20 cellular contexts compared by ENCODE assay signal in the genomic region with DNA sequence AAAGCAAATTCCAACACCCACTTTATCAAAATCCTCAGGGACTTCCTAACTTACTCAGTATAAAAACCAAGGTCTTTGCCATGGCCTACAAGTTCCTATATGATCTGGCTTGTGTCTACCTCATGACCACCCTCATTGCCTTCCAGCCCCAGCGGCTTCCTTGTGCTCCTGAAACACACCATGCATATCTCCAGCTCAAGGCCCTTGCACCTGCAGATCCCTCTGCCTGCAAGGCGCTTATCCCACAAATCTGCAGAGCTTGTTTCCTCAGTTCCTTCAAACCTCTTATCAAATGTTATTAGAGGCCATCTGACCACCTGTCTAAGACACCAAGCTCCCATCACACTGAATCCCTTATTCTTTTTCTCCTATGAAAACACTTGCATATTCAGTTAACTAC. TPM values are rescaled to one million over a fixed set of nuclear protein-coding genes. Genes with fewer than 3 reads are reported as not detected.
"Had no signal": no experiment of that assay in that cellular context is flagged by ENCODE, and none has a peak within 500 bp of the region (broad histone marks: within the 10 kb centered on the region; RNA-seq: fewer than 3 reads in every experiment).

No MANE protein-coding gene starts in this region.

- ATAC-seq: activated CD8-positive, alpha-beta T cell treated with anti-CD3 and anti-CD28 coated beads, Interleukin-2, amount 10 ng/mL, durations not matched to agents 7 days and 5 days; body of pancreas; esophagus mucosa; left cardiac atrium; lower lobe of right lung; WTC11 had no signal

- H3K36me3 ChIP-seq: ovary, thyroid gland had no signal

- DNase-seq: activated CD4-positive, alpha-beta T cell treated with anti-CD3 and anti-CD28 coated beads for 48 hours; activated CD8-positive, alpha-beta memory T cell treated with anti-CD3 and anti-CD28 coated beads, Interleukin-2, amount 50 U/mL, for 48 hours; activated CD8-positive, alpha-beta T cell treated with anti-CD3 and anti-CD28 coated beads, Interleukin-2, amount 10 ng/mL, durations not matched to agents 7 days and 5 days; activated naive CD4-positive, alpha-beta T cell treated with anti-CD3 and anti-CD28 coated beads, Interleukin-2, amount 10 ng/mL, durations not matched to agents 7 days and 5 days; body of pancreas; left cardiac atrium; lower lobe of right lung; ovary; stimulated activated CD4-positive, alpha-beta T cell treated with anti-CD3 and anti-CD28 coated beads, Interleukin-4, amount 100 ng/mL, for 1 hour; stimulated activated CD8-positive, alpha-beta memory T cell treated with anti-CD3 and anti-CD28 coated beads, Interleukin-4, amount 100 ng/mL, for 48 hours; thyroid gland had no signal

- H3K27me3 Mint-ChIP-seq: stimulated activated naive CD8-positive, alpha-beta T cell treated with anti-CD3 and anti-CD28 coated beads, Interleukin-15, Interleukin-2, amounts not matched to agents 100 ng/mL and 50 ng/mL, for 24 hours had no signal

- H3K9me3 ChIP-seq: body of pancreas, lower lobe of right lung, ovary, thyroid gland had no signal

- H3K27me3 ChIP-seq: body of pancreas, ovary, thyroid gland had no signal

- H3K4me3 ChIP-seq: body of pancreas, lower lobe of right lung, ovary, thyroid gland had no signal

- H3K27ac Mint-ChIP-seq: activated CD8-positive, alpha-beta T cell treated with anti-CD3 and anti-CD28 coated beads, Interleukin-2, amount 10 ng/mL, durations not matched to agents 7 days and 5 days; activated naive CD4-positive, alpha-beta T cell treated with anti-CD3 and anti-CD28 coated beads, Interleukin-2, amount 10 ng/mL, durations not matched to agents 7 days and 5 days; nephron; stimulated activated naive CD8-positive, alpha-beta T cell treated with anti-CD3 and anti-CD28 coated beads, Interleukin-15, Interleukin-2, amounts not matched to agents 100 ng/mL and 50 ng/mL, for 24 hours; WTC11 had no signal

- H3K27ac ChIP-seq: body of pancreas, lower lobe of right lung, ovary, thyroid gland had no signal

- H3K4me3 Mint-ChIP-seq: activated CD8-positive, alpha-beta T cell treated with anti-CD3 and anti-CD28 coated beads, Interleukin-2, amount 10 ng/mL, durations not matched to agents 7 days and 5 days; stimulated activated naive CD8-positive, alpha-beta T cell treated with anti-CD3 and anti-CD28 coated beads, Interleukin-15, Interleukin-2, amounts not matched to agents 100 ng/mL and 50 ng/mL, for 24 hours; WTC11 had no signal

- H3K9me3 Mint-ChIP-seq: activated naive CD4-positive, alpha-beta T cell treated with anti-CD3 and anti-CD28 coated beads, Interleukin-2, amount 10 ng/mL, durations not matched to agents 7 days and 5 days; nephron; stimulated activated naive CD8-positive, alpha-beta T cell treated with anti-CD3 and anti-CD28 coated beads, Interleukin-15, Interleukin-2, amounts not matched to agents 100 ng/mL and 50 ng/mL, for 24 hours; WTC11 had no signal

RNA-seq across cellular contexts. Expression of gene MT4, which starts 47.7 kb away (rescaled TPM):
- total RNA-seq: activated CD8-positive, alpha-beta T cell treated with anti-CD3 and anti-CD28 coated beads, Interleukin-2, amount 10 ng/mL, durations not matched to agents 7 days and 5 days; body of pancreas; dermis microvascular lymphatic vessel endothelial cell; left cardiac atrium; lower lobe of right lung; mononuclear cell; ovary; renal cortical epithelial cell; SK-MEL-5; T-helper 1 cell treated with Interleukin-12 subunit alpha and Interleukin-12 subunit beta and Interleukin-4 antibody, amounts not matched to agents 30 ng/mL and 1 ng/mL, for 36 hours; thyroid gland; WTC11 had no signal
- polyA plus RNA-seq: ovary had no signal
